17 cellular contexts compared by ENCODE assay signal in genomic region chr3:10397879-10398278, GRCh38.
"Had no signal": no experiment of that assay in that cellular context is flagged by ENCODE, and none has a peak within 500 bp of the region (broad histone marks: within the 10 kb centered on the region; RNA-seq: fewer than 3 reads in every experiment).

No MANE protein-coding gene starts in this region.

- H3K4me1 ChIP-seq: adrenal gland, parathyroid adenoma, upper lobe of left lung had no signal

- H3K36me3 Mint-ChIP-seq: activated naive CD4-positive, alpha-beta T cell treated with anti-CD3 and anti-CD28 coated beads, Interleukin-2, amount 50 U/mL, for 24 hours; natural killer cell had no signal

- H3K27ac Mint-ChIP-seq: activated CD4-positive, alpha-beta T cell treated with anti-CD3 and anti-CD28 coated beads, Interleukin-2, amount 10 ng/mL, durations not matched to agents 24 days and 14 days; activated naive CD4-positive, alpha-beta T cell treated with anti-CD3 and anti-CD28 coated beads, Interleukin-2, amount 50 U/mL, for 24 hours; activated T-cell treated with anti-CD3 and anti-CD28 coated beads, Interleukin-2, amount 50 U/mL, for 72 hours; natural killer cell had no signal

- DNase-seq: activated CD4-positive, alpha-beta T cell treated with anti-CD3 and anti-CD28 coated beads, Interleukin-2, amount 10 ng/mL, durations not matched to agents 24 days and 14 days; activated gamma-delta T cell; activated T-cell treated with anti-CD3 and anti-CD28 coated beads, Interleukin-2, amount 50 U/mL, for 72 hours; adrenal gland; foreskin melanocyte; kidney; natural killer cell; stimulated activated CD4-positive, alpha-beta T cell treated with anti-CD3 and anti-CD28 coated beads, Interleukin-12 subunit alpha, Interleukin-12 subunit beta, amount 100 ng/mL, for 4 hours; stimulated activated CD4-positive, alpha-beta T cell treated with anti-CD3 and anti-CD28 coated beads, Interleukin-1b, Interleukin-23, amount 100 ng/mL, for 48 hours; stimulated activated CD8-positive, alpha-beta memory T cell treated with anti-CD3 and anti-CD28 coated beads, Interleukin-4, amount 100 ng/mL, for 48 hours; T-helper 1 cell; T1000; upper lobe of left lung had no signal

- H2AFZ ChIP-seq: parathyroid adenoma had no signal

- H3K36me3 ChIP-seq: adrenal gland, upper lobe of left lung had no signal

- FAIRE-seq: kidney had no signal

- H3K4me3 Mint-ChIP-seq: activated CD4-positive, alpha-beta T cell treated with anti-CD3 and anti-CD28 coated beads, Interleukin-2, amount 10 ng/mL, durations not matched to agents 24 days and 14 days; activated naive CD4-positive, alpha-beta T cell treated with anti-CD3 and anti-CD28 coated beads, Interleukin-2, amount 50 U/mL, for 24 hours; activated T-cell treated with anti-CD3 and anti-CD28 coated beads, Interleukin-2, amount 50 U/mL, for 72 hours; natural killer cell; stimulated activated naive CD8-positive, alpha-beta T cell treated with anti-CD3 and anti-CD28 coated beads, Interleukin-15, Interleukin-2, amounts not matched to agents 100 ng/mL and 50 ng/mL, for 24 hours had no signal

- H3K27me3 ChIP-seq: adrenal gland, upper lobe of left lung had no signal

- ATAC-seq: activated T-cell treated with anti-CD3 and anti-CD28 coated beads, Interleukin-2, amount 50 U/mL, for 72 hours; natural killer cell had no signal

- H3K9me3 ChIP-seq: adrenal gland, upper lobe of left lung had no signal

- H3K27me3 Mint-ChIP-seq: activated naive CD4-positive, alpha-beta T cell treated with anti-CD3 and anti-CD28 coated beads, Interleukin-2, amount 50 U/mL, for 24 hours; stimulated activated naive CD8-positive, alpha-beta T cell treated with anti-CD3 and anti-CD28 coated beads, Interleukin-15, Interleukin-2, amounts not matched to agents 100 ng/mL and 50 ng/mL, for 24 hours had no signal

- H3K9me3 Mint-ChIP-seq: activated CD4-positive, alpha-beta T cell treated with anti-CD3 and anti-CD28 coated beads, Interleukin-2, amount 10 ng/mL, durations not matched to agents 24 days and 14 days; activated naive CD4-positive, alpha-beta T cell treated with anti-CD3 and anti-CD28 coated beads, Interleukin-2, amount 50 U/mL, for 24 hours; activated T-cell treated with anti-CD3 and anti-CD28 coated beads, Interleukin-2, amount 50 U/mL, for 72 hours; natural killer cell; stimulated activated naive CD8-positive, alpha-beta T cell treated with anti-CD3 and anti-CD28 coated beads, Interleukin-15, Interleukin-2, amounts not matched to agents 100 ng/mL and 50 ng/mL, for 24 hours had no signal

- H3K4me3 ChIP-seq: adrenal gland, lung, upper lobe of left lung had no signal

- H3K79me2 ChIP-seq: parathyroid adenoma had no signal

- H3K27ac ChIP-seq: adrenal gland, parathyroid adenoma, upper lobe of left lung had no signal
